ENCODE assay signal across 7 cellular contexts in the genomic region with DNA sequence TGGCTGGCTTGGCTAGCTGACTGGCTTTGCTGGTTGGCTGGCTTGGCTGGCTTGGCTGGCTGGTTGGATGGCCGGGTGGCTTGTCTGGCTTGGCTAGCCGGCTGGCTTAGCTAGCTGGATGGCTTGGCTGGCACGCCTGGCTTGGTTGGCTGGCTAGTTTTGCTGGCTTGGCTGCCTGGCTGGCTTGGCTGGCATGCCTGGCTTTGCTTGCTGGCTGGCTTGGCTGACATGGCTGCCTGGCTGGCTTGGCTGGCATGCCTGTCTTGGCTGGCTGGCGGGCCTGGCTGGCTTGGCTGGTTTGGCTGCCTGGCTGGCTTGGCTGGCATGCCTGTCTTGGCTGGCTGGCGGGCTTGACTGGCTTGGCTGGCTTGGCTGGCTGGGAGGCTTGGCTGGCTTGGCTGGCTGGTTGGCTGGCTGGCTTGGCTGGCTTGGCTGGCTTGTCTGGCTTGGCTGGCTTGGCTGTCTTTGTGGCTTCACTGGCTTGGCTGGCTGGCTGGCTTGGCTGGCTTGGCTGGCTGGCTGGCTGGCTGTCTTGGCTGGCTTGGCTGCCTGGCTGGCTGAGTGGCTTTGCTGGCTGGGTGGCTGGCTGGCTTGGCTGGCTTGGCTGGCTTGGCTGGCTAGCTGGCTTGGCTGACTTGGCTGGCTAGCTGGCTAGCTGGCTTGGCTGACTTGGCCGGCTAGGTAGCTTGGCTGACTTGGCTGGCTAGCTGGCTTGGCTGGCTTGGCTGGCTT.
A peak's percentile ranks its signal among the peaks of the same experiment; 100 is the strongest.
DNase-seq lines count a peak whose midpoint lies in the region; ATAC-seq and TF ChIP-seq lines count a peak whose summit lies in the region.
"Not testable (repeated sequence)": the region's sequence is repeated elsewhere in the genome, so short reads cannot be mapped to it uniquely, and the experiment has no call there.

No MANE protein-coding gene starts in this region.

- H3K36me3 ChIP-seq in RWPE2 (ENCODE audit: low read depth); esophagus muscularis mucosa; right lobe of liver; spleen: not testable (repeated sequence)

- H3K9me3 ChIP-seq in RWPE2 (ENCODE audit: severe bottlenecking); esophagus muscularis mucosa; right lobe of liver: not testable (repeated sequence)
- H3K9me3 ChIP-seq in spleen: peaks cover 0 to 11% (median 7%) of the 10 kb centered on the region in 8 donors

- not testable (repeated sequence) for TF ChIP-seq CTCF in RWPE2 (IDR thresholded peaks at IDR 0.05; ENCODE audit: poor library complexity, severe bottlenecking); esophagus muscularis mucosa (IDR thresholded peaks at IDR 0.05); right lobe of liver (IDR thresholded peaks at IDR 0.05); spleen (IDR thresholded peaks at IDR 0.05 in 8 of 11, conservative IDR thresholded peaks at IDR 0.05 in 3 of 11)

- not testable (repeated sequence) for ATAC-seq in RWPE2 (ENCODE audit: low read depth); left ventricle myocardium superior; right lobe of liver; natural killer cell treated with Interleukin-12 subunit alpha and Interleukin-12 subunit beta and Interleukin-15 and Interleukin-18, amount 100 ng/mL, for 72 hours

- H3K4me1 ChIP-seq in RWPE2 (ENCODE audit: insufficient read depth, poor library complexity, severe bottlenecking); esophagus muscularis mucosa; right lobe of liver; spleen: not testable (repeated sequence)

- not testable (repeated sequence) for H3K27me3 Mint-ChIP-seq in natural killer cell treated with Interleukin-12 subunit alpha and Interleukin-12 subunit beta and Interleukin-15 and Interleukin-18, amount 100 ng/mL, for 72 hours

- DNase-seq in RWPE2 (ENCODE audit: low spot score) (peak; percentile 58), esophagus muscularis mucosa (ENCODE audit: extremely low spot score) (peak; percentile 86), left ventricle myocardium superior (peak; percentile 32), right lobe of liver (peak; percentile 19 to 57 (median 44)), spleen (peak; percentile 79), ureter (ENCODE audit: low spot score) (peak; percentile 43)
- DNase-seq in natural killer cell treated with Interleukin-12 subunit alpha and Interleukin-12 subunit beta and Interleukin-15 and Interleukin-18, amount 100 ng/mL, for 72 hours (ENCODE audit: low spot score): peak; percentile 59

- H3K27me3 ChIP-seq in RWPE2 (ENCODE audit: insufficient read depth, poor library complexity, severe bottlenecking); esophagus muscularis mucosa; right lobe of liver; spleen (replicated peaks in 1 of 7): not testable (repeated sequence)

- H3K4me1 Mint-ChIP-seq in natural killer cell treated with Interleukin-12 subunit alpha and Interleukin-12 subunit beta and Interleukin-15 and Interleukin-18, amount 100 ng/mL, for 72 hours (ENCODE audit: low read depth in 2 of 2): not testable (repeated sequence)

- H3K27ac Mint-ChIP-seq in natural killer cell treated with Interleukin-12 subunit alpha and Interleukin-12 subunit beta and Interleukin-15 and Interleukin-18, amount 100 ng/mL, for 72 hours: not testable (repeated sequence)

- not testable (repeated sequence) for H3K4me3 Mint-ChIP-seq in natural killer cell treated with Interleukin-12 subunit alpha and Interleukin-12 subunit beta and Interleukin-15 and Interleukin-18, amount 100 ng/mL, for 72 hours

- H3K36me3 Mint-ChIP-seq in natural killer cell treated with Interleukin-12 subunit alpha and Interleukin-12 subunit beta and Interleukin-15 and Interleukin-18, amount 100 ng/mL, for 72 hours: not testable (repeated sequence)

- intact Hi-C loops in esophagus muscularis mucosa (cut with DNase I); left ventricle myocardium superior (cut with micrococcal nuclease); right lobe of liver (cut with DNase I); spleen (cut with DNase I; ENCODE audit: low total_unique reads): not testable (repeated sequence)

- TF ChIP-seq POLR2A in esophagus muscularis mucosa (IDR thresholded peaks at IDR 0.05; ENCODE audit: low read depth); right lobe of liver (IDR thresholded peaks at IDR 0.05); spleen (IDR thresholded peaks at IDR 0.05): not testable (repeated sequence)

- not testable (repeated sequence) for H3K4me3 ChIP-seq in RWPE2 (ENCODE audit: severe bottlenecking); esophagus muscularis mucosa; right lobe of liver; spleen

- H3K9me3 Mint-ChIP-seq in natural killer cell treated with Interleukin-12 subunit alpha and Interleukin-12 subunit beta and Interleukin-15 and Interleukin-18, amount 100 ng/mL, for 72 hours: not testable (repeated sequence)

- WGBS in esophagus muscularis mucosa: 86% methylated on average over 2 of the region's 6 CpGs
- WGBS in right lobe of liver (ENCODE audit: insufficient coverage, low coverage, low lambda C conversion rate, missing lambda C conversion rate): 53% methylated on average over 3 of the region's 6 CpGs
- WGBS in spleen, 5 donors: 87 to 90% (median 89%) methylated on average over 1 to 6 of the region's 6 CpGs

- not testable (repeated sequence) for H3K27ac ChIP-seq in RWPE2 (ENCODE audit: poor library complexity, severe bottlenecking); esophagus muscularis mucosa (replicated peaks in 1 of 4); right lobe of liver; spleen

- not testable (repeated sequence) for TF ChIP-seq EP300 in esophagus muscularis mucosa (IDR thresholded peaks at IDR 0.05)

Comparison
In these comparisons a context has a peak if more than half of its experiments do, and no peak if none do; other contexts are left out.
1. DNase-seq: peak in every context shown above with its lines; median percentile 86 in esophagus muscularis mucosa; 79 in spleen; 59 in natural killer cell treated with Interleukin-12 subunit alpha and Interleukin-12 subunit beta and Interleukin-15 and Interleukin-18, amount 100 ng/mL, for 72 hours; 58 in RWPE2; 44 in right lobe of liver; 43 in ureter; 32 in left ventricle myocardium superior.